21 cellular contexts compared by ENCODE assay signal in the genomic region with DNA sequence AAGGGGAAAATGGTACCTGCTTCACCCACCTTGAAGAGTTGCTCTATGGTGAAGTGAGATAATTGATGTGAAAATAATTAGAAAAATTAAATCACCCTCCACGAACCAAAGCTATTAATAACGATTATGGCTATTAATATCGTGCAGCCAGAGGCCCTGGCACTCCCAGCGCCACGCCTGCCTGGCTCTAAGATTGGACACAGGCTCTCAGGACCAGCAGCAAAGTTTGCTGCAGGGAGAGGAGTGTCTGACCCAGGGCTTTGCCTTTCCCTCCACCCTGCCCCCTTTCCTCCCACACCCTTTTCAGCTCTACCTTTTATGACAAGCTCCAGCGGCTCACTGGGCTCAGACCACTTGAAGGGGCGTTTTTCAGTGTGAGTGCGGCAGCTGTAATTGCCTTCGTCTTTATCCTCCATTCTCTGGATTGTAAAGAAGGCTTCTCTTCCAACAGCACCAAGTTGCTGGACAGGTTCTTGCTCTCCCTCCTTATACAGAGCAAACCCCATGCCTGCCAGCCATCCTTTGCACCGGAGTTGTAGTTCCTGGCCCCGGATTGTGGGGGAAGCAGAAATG. TPM values are rescaled to one million over a fixed set of nuclear protein-coding genes. Genes with fewer than 3 reads are reported as not detected.
A peak's percentile ranks its signal among the peaks of the same experiment; 100 is the strongest.
DNase-seq lines count a peak whose midpoint lies in the region; ATAC-seq and TF ChIP-seq lines count a peak whose summit lies in the region.
"Had no signal": no experiment of that assay in that cellular context is flagged by ENCODE, and none has a peak within 500 bp of the region (broad histone marks: within the 10 kb centered on the region; RNA-seq: fewer than 3 reads in every experiment).

No MANE protein-coding gene starts in this region.

- POLR2A ChIA-PET in WTC11 (lab: Charles Lee), result interaction anchor here (2.0 kb wide), 1 partner anchor 11 kb away, joined by 8 read pairs; a partner anchor contains a TSS

- ATAC-seq in Right ventricle myocardium superior (ENCODE audit: poor library complexity), result peak; percentile 36
- ATAC-seq in left cardiac atrium, result no peak
- ATAC-seq in WTC11, result peak; percentile 49
- ATAC-seq in HG03025 (IDR thresholded peaks at IDR 0.05; ENCODE audit: low FRiP score, unreplicated experiment), result no peak
- ATAC-seq: GM12878 had no signal

- no peak overlapping the region for H3K27ac Mint-ChIP-seq in WTC11
- H3K27ac Mint-ChIP-seq in type B pancreatic cell, result no peak overlapping the region
- H3K27ac Mint-ChIP-seq: CD4-positive, alpha-beta T cell had no signal

- intact Hi-C loops in Right ventricle myocardium superior (cut with DNase I), result no loop called here
- intact Hi-C loops in left cardiac atrium (cut with DNase I), result no loop called here

- H3K4me1 Mint-ChIP-seq in WTC11 (peaks cover 33% of the 10 kb centered on the region), type B pancreatic cell (ENCODE audit: unreplicated experiment) (peaks cover 9% of the 10 kb centered on the region)

- CTCF ChIA-PET in WTC11 (lab: Charles Lee), result interaction anchor here (1.2 to 1.3 kb wide), 2 partner anchors 11 to 14 kb away, joined by 3 read pairs; a partner anchor contains a TSS

- no peaks in the 10 kb centered on the region for H3K27me3 Mint-ChIP-seq in WTC11 (ENCODE audit: low read depth)
- peaks cover 7% of the 10 kb centered on the region for H3K27me3 Mint-ChIP-seq in type B pancreatic cell

- H3K9me3 Mint-ChIP-seq in WTC11 (no peaks in the 10 kb centered on the region), type B pancreatic cell (no peaks in the 10 kb centered on the region)
- H3K9me3 Mint-ChIP-seq: CD4-positive, alpha-beta T cell had no signal

- DNase-seq in Right ventricle myocardium superior (no peak), left cardiac atrium (no peak), NCI-H1105 treated with DMSO at 0.1 percent for 48 hours (lab: John Stamatoyannopoulos, UW) (peak; percentile 47), WTC11 (ENCODE audit: low spot score) (no peak), type B pancreatic cell (ENCODE audit: extremely low spot score, unreplicated experiment) (no peak), SKM-1 treated with dmso at 0.1 percent for 144 hours (lab: John Stamatoyannopoulos, UW; ENCODE audit: unreplicated experiment) (no peak)
- DNase-seq: BE2C; Caco-2; CD4-positive, alpha-beta T cell; GF-D8; MM.1S; NCI-H1092; NCI-H1694 treated with DMSO at 0.1 percent for 48 hours; NCI-H2107; NCI-H446; NCI-H774; OCI-M1; SHP77 treated with DMSO at 0.1 percent for 48 hours had no signal

- H3K4me3 Mint-ChIP-seq in WTC11 (no peak overlapping the region), type B pancreatic cell (peak overlapping the region; percentile 39)
- H3K4me3 Mint-ChIP-seq: CD4-positive, alpha-beta T cell had no signal

- TF ChIP-seq CTCF in WTC11 (IDR thresholded peaks at IDR 0.05) (no peak), type B pancreatic cell (conservative IDR thresholded peaks at IDR 0.05) (no peak)

- H3K36me3 Mint-ChIP-seq in WTC11 (peaks cover 14% of the 10 kb centered on the region), type B pancreatic cell (peaks cover 7% of the 10 kb centered on the region)

TF ChIP-seq in WTC11, 78 proteins besides CTCF, POLR2A, EP300 and RAD21 (continues in another document):
- TF ChIP-seq, protein P1, sequence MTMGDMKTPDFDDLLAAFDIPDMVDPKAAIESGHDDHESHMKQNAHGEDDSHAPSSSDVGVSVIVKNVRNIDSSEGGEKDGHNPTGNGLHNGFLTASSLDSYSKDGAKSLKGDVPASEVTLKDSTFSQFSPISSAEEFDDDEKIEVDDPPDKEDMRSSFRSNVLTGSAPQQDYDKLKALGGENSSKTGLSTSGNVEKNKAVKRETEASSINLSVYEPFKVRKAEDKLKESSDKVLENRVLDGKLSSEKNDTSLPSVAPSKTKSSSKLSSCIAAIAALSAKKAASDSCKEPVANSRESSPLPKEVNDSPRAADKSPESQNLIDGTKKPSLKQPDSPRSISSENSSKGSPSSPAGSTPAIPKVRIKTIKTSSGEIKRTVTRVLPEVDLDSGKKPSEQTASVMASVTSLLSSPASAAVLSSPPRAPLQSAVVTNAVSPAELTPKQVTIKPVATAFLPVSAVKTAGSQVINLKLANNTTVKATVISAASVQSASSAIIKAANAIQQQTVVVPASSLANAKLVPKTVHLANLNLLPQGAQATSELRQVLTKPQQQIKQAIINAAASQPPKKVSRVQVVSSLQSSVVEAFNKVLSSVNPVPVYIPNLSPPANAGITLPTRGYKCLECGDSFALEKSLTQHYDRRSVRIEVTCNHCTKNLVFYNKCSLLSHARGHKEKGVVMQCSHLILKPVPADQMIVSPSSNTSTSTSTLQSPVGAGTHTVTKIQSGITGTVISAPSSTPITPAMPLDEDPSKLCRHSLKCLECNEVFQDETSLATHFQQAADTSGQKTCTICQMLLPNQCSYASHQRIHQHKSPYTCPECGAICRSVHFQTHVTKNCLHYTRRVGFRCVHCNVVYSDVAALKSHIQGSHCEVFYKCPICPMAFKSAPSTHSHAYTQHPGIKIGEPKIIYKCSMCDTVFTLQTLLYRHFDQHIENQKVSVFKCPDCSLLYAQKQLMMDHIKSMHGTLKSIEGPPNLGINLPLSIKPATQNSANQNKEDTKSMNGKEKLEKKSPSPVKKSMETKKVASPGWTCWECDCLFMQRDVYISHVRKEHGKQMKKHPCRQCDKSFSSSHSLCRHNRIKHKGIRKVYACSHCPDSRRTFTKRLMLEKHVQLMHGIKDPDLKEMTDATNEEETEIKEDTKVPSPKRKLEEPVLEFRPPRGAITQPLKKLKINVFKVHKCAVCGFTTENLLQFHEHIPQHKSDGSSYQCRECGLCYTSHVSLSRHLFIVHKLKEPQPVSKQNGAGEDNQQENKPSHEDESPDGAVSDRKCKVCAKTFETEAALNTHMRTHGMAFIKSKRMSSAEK (CRISPR knock-in tag; IDR thresholded peaks at IDR 0.05; ENCODE audit: borderline replicate concordance), result no peak
- TF ChIP-seq, protein P2, sequence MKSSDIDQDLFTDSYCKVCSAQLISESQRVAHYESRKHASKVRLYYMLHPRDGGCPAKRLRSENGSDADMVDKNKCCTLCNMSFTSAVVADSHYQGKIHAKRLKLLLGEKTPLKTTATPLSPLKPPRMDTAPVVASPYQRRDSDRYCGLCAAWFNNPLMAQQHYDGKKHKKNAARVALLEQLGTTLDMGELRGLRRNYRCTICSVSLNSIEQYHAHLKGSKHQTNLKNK (CRISPR knock-in tag; IDR thresholded peaks at IDR 0.05), result no peak
- TF ChIP-seq, protein P3, sequence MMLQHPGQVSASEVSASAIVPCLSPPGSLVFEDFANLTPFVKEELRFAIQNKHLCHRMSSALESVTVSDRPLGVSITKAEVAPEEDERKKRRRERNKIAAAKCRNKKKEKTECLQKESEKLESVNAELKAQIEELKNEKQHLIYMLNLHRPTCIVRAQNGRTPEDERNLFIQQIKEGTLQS (CRISPR knock-in tag; conservative IDR thresholded peaks at IDR 0.05), result no peak
- TF ChIP-seq IRF2 (CRISPR knock-in tag; IDR thresholded peaks at IDR 0.05; ENCODE audit: borderline replicate concordance, low read depth) (no peak), TEAD4 (CRISPR knock-in tag; IDR thresholded peaks at IDR 0.05) (no peak)
- TF ChIP-seq, protein P4, sequence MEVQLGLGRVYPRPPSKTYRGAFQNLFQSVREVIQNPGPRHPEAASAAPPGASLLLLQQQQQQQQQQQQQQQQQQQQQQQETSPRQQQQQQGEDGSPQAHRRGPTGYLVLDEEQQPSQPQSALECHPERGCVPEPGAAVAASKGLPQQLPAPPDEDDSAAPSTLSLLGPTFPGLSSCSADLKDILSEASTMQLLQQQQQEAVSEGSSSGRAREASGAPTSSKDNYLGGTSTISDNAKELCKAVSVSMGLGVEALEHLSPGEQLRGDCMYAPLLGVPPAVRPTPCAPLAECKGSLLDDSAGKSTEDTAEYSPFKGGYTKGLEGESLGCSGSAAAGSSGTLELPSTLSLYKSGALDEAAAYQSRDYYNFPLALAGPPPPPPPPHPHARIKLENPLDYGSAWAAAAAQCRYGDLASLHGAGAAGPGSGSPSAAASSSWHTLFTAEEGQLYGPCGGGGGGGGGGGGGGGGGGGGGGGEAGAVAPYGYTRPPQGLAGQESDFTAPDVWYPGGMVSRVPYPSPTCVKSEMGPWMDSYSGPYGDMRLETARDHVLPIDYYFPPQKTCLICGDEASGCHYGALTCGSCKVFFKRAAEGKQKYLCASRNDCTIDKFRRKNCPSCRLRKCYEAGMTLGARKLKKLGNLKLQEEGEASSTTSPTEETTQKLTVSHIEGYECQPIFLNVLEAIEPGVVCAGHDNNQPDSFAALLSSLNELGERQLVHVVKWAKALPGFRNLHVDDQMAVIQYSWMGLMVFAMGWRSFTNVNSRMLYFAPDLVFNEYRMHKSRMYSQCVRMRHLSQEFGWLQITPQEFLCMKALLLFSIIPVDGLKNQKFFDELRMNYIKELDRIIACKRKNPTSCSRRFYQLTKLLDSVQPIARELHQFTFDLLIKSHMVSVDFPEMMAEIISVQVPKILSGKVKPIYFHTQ (CRISPR knock-in tag; IDR thresholded peaks at IDR 0.05), result no peak
- TF ChIP-seq, protein P5, sequence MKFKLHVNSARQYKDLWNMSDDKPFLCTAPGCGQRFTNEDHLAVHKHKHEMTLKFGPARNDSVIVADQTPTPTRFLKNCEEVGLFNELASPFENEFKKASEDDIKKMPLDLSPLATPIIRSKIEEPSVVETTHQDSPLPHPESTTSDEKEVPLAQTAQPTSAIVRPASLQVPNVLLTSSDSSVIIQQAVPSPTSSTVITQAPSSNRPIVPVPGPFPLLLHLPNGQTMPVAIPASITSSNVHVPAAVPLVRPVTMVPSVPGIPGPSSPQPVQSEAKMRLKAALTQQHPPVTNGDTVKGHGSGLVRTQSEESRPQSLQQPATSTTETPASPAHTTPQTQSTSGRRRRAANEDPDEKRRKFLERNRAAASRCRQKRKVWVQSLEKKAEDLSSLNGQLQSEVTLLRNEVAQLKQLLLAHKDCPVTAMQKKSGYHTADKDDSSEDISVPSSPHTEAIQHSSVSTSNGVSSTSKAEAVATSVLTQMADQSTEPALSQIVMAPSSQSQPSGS (CRISPR knock-in tag; IDR thresholded peaks at IDR 0.05; ENCODE audit: borderline replicate concordance, low read depth), result no peak
- TF ChIP-seq, protein P6, sequence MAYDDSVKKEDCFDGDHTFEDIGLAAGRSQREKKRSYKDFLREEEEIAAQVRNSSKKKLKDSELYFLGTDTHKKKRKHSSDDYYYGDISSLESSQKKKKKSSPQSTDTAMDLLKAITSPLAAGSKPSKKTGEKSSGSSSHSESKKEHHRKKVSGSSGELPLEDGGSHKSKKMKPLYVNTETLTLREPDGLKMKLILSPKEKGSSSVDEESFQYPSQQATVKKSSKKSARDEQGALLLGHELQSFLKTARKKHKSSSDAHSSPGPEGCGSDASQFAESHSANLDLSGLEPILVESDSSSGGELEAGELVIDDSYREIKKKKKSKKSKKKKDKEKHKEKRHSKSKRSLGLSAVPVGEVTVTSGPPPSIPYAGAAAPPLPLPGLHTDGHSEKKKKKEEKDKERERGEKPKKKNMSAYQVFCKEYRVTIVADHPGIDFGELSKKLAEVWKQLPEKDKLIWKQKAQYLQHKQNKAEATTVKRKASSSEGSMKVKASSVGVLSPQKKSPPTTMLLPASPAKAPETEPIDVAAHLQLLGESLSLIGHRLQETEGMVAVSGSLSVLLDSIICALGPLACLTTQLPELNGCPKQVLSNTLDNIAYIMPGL (CRISPR knock-in tag; IDR thresholded peaks at IDR 0.05), result no peak

RNA-seq across cellular contexts. Expression of a gene that starts 11.5 kb away (rescaled TPM):
- total RNA-seq in Right ventricle myocardium superior (4.3 TPM), left cardiac atrium (1 to 10 TPM; 2.4 to 4.1 TPM), WTC11 (2021) (16.2 to 23.6 TPM (median 19.1 TPM) in 3 replicates), type B pancreatic cell (ENCODE audit: low replicate concordance) (15.7 and 19.2 TPM in 2 replicates)
- total RNA-seq: CD4-positive, alpha-beta T cell; LHCN-M2 had no signal

Comparison
In these comparisons a context has a peak if more than half of its experiments do, and no peak if none do; other contexts are left out.
1. ATAC-seq: peak in Right ventricle myocardium superior (single experiment) and WTC11 (single experiment); none in left cardiac atrium (0 of 2) and HG03025 (single experiment).